Comparison of ENCODE assay signal across 8 cellular contexts in genomic region chr18:50287028-50287440, GRCh38. TPM values are rescaled to one million over a fixed set of nuclear protein-coding genes. Genes with fewer than 3 reads are reported as not detected.
A peak's percentile ranks its signal among the peaks of the same experiment; 100 is the strongest.
DNase-seq lines count a peak whose midpoint lies in the region; ATAC-seq, FAIRE-seq and TF ChIP-seq lines count a peak whose summit lies in the region.

No MANE protein-coding gene starts in this region.

- H3K4me1 Mint-ChIP-seq in nephron progenitor cell, result peaks cover 28% of the 10 kb centered on the region

- H3K4me3 ChIP-seq in GM12875 (ENCODE audit: low read depth, low read length) (peak overlapping the region; percentile 67), epithelial cell of esophagus (ENCODE audit: low read length) (peak overlapping the region; percentile 95)

- no peak for FAIRE-seq in urothelium cell line (lab: Jason Lieb, UNC)

- H3K9me3 Mint-ChIP-seq in nephron progenitor cell, result no peaks in the 10 kb centered on the region

- in situ Hi-C loops in G401 (cut with HindIII; ENCODE audit: low sequenced_read_pairs), result no loop called here

- peak overlapping the region; percentile 97 for H3K4me3 Mint-ChIP-seq in nephron progenitor cell

- peaks cover 35% of the 10 kb centered on the region for H3K36me3 Mint-ChIP-seq in nephron progenitor cell (ENCODE audit: low read depth)

- peaks cover 6% of the 10 kb centered on the region for H3K27me3 Mint-ChIP-seq in nephron progenitor cell (ENCODE audit: low read depth, poor library complexity)

- ATAC-seq in HG02970 (IDR thresholded peaks at IDR 0.05; ENCODE audit: low FRiP score, unreplicated experiment), result no peak

- H3K27ac Mint-ChIP-seq in nephron progenitor cell, result no peak overlapping the region

- no peak for TF ChIP-seq CTCF in GM12875 (IDR thresholded peaks at IDR 0.05; ENCODE audit: borderline replicate concordance, insufficient read depth, low read depth, low read length)
- no peak for TF ChIP-seq CTCF in epithelial cell of esophagus (IDR thresholded peaks at IDR 0.05; ENCODE audit: insufficient read depth, low read depth, low read length, missing control alignments)
- TF ChIP-seq CTCF in nephron progenitor cell (IDR thresholded peaks at IDR 0.05), result no peak

- DNase-seq in RKO (ENCODE audit: low spot score) (peak; percentile 32), epithelial cell of esophagus (ENCODE audit: low read depth) (no peak), nephron progenitor cell (no peak), cerebellar cortex (ENCODE audit: low spot score) (no peak), urothelium cell line (ENCODE audit: low spot score) (no peak), G401 (ENCODE audit: low spot score) (no peak)

RNA-seq across cellular contexts. Expression of gene CXXC1, which starts 0.5 kb away (rescaled TPM):
- total RNA-seq in G401 (2014; rRNA removed; shearing (Covaris generic)), result 74.3 and 88.3 TPM in 2 replicates

RNA-seq across cellular contexts. Expression of gene MBD1, which starts 5.7 kb away (rescaled TPM):
- 48.2 and 49.7 TPM in 2 replicates for total RNA-seq in G401 (2014; rRNA removed; shearing (Covaris generic))

RNA-seq across cellular contexts. Expression of gene CFAP53, which starts 20.7 kb away (rescaled TPM):
- total RNA-seq in G401 (2014; rRNA removed; shearing (Covaris generic)), result not detected in 2 replicates
